40 cellular contexts compared by ENCODE assay signal in the genomic region with DNA sequence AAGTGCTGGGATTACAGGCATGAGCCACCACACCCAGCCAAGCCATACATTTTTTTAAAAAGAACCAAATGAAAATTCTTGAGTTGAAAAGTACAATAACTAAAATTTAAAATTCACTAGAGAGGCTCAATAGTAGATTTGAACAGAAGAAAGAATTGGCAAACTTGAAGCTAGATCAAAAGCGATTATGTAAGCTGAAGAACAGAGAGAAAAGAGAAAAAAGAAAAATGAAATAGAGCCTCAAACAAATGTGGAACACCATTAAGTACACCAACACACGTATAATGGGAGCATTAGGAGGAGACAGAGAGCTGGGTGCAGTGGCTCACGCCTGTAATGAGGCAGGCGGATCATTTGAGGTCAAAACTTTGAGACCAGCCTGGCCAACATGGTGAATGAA. TPM values are rescaled to one million over a fixed set of nuclear protein-coding genes. Genes with fewer than 3 reads are reported as not detected.
"Had no signal": no experiment of that assay in that cellular context is flagged by ENCODE, and none has a peak within 500 bp of the region (broad histone marks: within the 10 kb centered on the region; RNA-seq: fewer than 3 reads in every experiment).

No MANE protein-coding gene starts in this region.

- ATAC-seq: activated CD4-positive, CD25-positive, alpha-beta regulatory T cell treated with anti-CD3 and anti-CD28 coated beads, Interleukin-2, amount 50 U/mL, for 24 hours; activated CD8-positive, alpha-beta memory T cell treated with anti-CD3 and anti-CD28 coated beads, Interleukin-2, amount 10 ng/mL, durations not matched to agents 7 days and 5 days; activated CD8-positive, alpha-beta T cell treated with anti-CD3 and anti-CD28 coated beads for 36 hours; activated naive CD8-positive, alpha-beta T cell treated with anti-CD3 and anti-CD28 coated beads, Interleukin-2, amount 50 U/mL, for 24 hours; body of pancreas; gastrocnemius medialis; heart left ventricle; T-helper 17 cell had no signal

- H3K27ac ChIP-seq: adrenal gland, body of pancreas, coronary artery, dorsolateral prefrontal cortex, esophagus squamous epithelium, gastrocnemius medialis, heart left ventricle, WERI-Rb-1 had no signal

- H3K27ac Mint-ChIP-seq: activated B cell treated with CpG ODN at 0.5 μM for 24 hours; activated CD8-positive, alpha-beta memory T cell treated with anti-CD3 and anti-CD28 coated beads, Interleukin-2, amount 10 ng/mL, durations not matched to agents 7 days and 5 days; activated CD8-positive, alpha-beta T cell treated with anti-CD3 and anti-CD28 coated beads for 36 hours; activated naive CD4-positive, alpha-beta T cell treated with anti-CD3 and anti-CD28 coated beads for 36 hours; activated naive CD4-positive, alpha-beta T cell treated with anti-CD3 and anti-CD28 coated beads, Interleukin-2, amount 50 U/mL, for 24 hours; activated naive CD8-positive, alpha-beta T cell treated with anti-CD3 and anti-CD28 coated beads for 36 hours; activated naive CD8-positive, alpha-beta T cell treated with anti-CD3 and anti-CD28 coated beads, Interleukin-2, amount 50 U/mL, for 24 hours; activated T-helper 1 cell treated with anti-CD3 and anti-CD28 coated beads, Interleukin-12 subunit alpha, Interleukin-12 subunit beta, Interleukin-2, Interleukin-4 antibody, amounts not matched to agents 30 ng/mL and 10 ng/mL and 1 ng/mL, durations not matched to agents 14 hours and 24 hours and 36 hours; activated T-helper 2 cell treated with anti-CD3 and anti-CD28 coated beads, Interferon-gamma antibody, Interleukin-2, Interleukin-4, amounts not matched to agents 10 μg/mL and 5 μg/mL and 100 μg/mL, durations not matched to agents 14 hours and 24 hours and 36 hours; dendritic cell treated with granulocyte-macrophage colony-stimulating factor and Interleukin-4, amounts not matched to agents 40 ng/mL and 50 ng/mL, for 4 days; endodermal cell; T-helper 17 cell; T-helper 2 cell treated with Interferon-gamma antibody and Interleukin-4, amounts not matched to agents 5 μg/mL and 100 μg/mL, for 36 hours had no signal

- H3K4me1 Mint-ChIP-seq: activated B cell treated with CpG ODN at 0.5 μM for 24 hours; activated CD8-positive, alpha-beta memory T cell treated with anti-CD3 and anti-CD28 coated beads, Interleukin-2, amount 10 ng/mL, durations not matched to agents 7 days and 5 days; activated naive CD4-positive, alpha-beta T cell treated with anti-CD3 and anti-CD28 coated beads, Interleukin-2, amount 50 U/mL, for 24 hours; activated naive CD8-positive, alpha-beta T cell treated with anti-CD3 and anti-CD28 coated beads for 36 hours; activated naive CD8-positive, alpha-beta T cell treated with anti-CD3 and anti-CD28 coated beads, Interleukin-2, amount 50 U/mL, for 24 hours; endodermal cell had no signal

- H3K4me3 Mint-ChIP-seq: activated B cell treated with CpG ODN at 0.5 μM for 24 hours; activated CD8-positive, alpha-beta memory T cell treated with anti-CD3 and anti-CD28 coated beads, Interleukin-2, amount 10 ng/mL, durations not matched to agents 7 days and 5 days; activated CD8-positive, alpha-beta T cell treated with anti-CD3 and anti-CD28 coated beads for 36 hours; activated naive CD4-positive, alpha-beta T cell treated with anti-CD3 and anti-CD28 coated beads for 36 hours; activated naive CD4-positive, alpha-beta T cell treated with anti-CD3 and anti-CD28 coated beads, Interleukin-2, amount 50 U/mL, for 24 hours; activated naive CD8-positive, alpha-beta T cell treated with anti-CD3 and anti-CD28 coated beads for 36 hours; activated naive CD8-positive, alpha-beta T cell treated with anti-CD3 and anti-CD28 coated beads, Interleukin-2, amount 50 U/mL, for 24 hours; activated T-helper 1 cell treated with anti-CD3 and anti-CD28 coated beads, Interleukin-12 subunit alpha, Interleukin-12 subunit beta, Interleukin-2, Interleukin-4 antibody, amounts not matched to agents 30 ng/mL and 10 ng/mL and 1 ng/mL, durations not matched to agents 14 hours and 24 hours and 36 hours; dendritic cell treated with granulocyte-macrophage colony-stimulating factor and Interleukin-4, amounts not matched to agents 40 ng/mL and 50 ng/mL, for 4 days; endodermal cell; T-helper 17 cell; T-helper 2 cell treated with Interferon-gamma antibody and Interleukin-4, amounts not matched to agents 5 μg/mL and 100 μg/mL, for 36 hours had no signal

- DNase-seq: activated B cell treated with CpG ODN at 0.5 μM for 24 hours; activated CD4-positive, alpha-beta T cell treated with anti-CD3 and anti-CD28 coated beads for 48 hours; activated CD4-positive, alpha-beta T cell treated with anti-CD3 and anti-CD28 coated beads, Interleukin-2, amount 50 U/mL, for 1 hour; activated CD4-positive, alpha-beta T cell treated with anti-CD3 and anti-CD28 coated beads, Interleukin-2, amount 50 U/mL, for 48 hours; activated CD8-positive, alpha-beta memory T cell treated with anti-CD3 and anti-CD28 coated beads, Interleukin-2, amount 10 ng/mL, durations not matched to agents 7 days and 5 days; activated CD8-positive, alpha-beta memory T cell treated with anti-CD3 and anti-CD28 coated beads, Interleukin-2, amount 50 U/mL, for 4 hours; activated CD8-positive, alpha-beta T cell treated with anti-CD3 and anti-CD28 coated beads for 36 hours; activated effector memory CD4-positive, alpha-beta T cell treated with anti-CD3 and anti-CD28 coated beads, Interleukin-2, amount 50 U/mL, for 16 hours; activated naive CD4-positive, alpha-beta T cell treated with anti-CD3 and anti-CD28 coated beads for 36 hours; activated naive CD8-positive, alpha-beta T cell treated with anti-CD3 and anti-CD28 coated beads for 36 hours; activated naive CD8-positive, alpha-beta T cell treated with anti-CD3 and anti-CD28 coated beads, Interleukin-2, amount 50 U/mL, for 24 hours; activated T-cell treated with anti-CD3 and anti-CD28 coated beads, Interleukin-2, amount 50 U/mL, for 1 hour; activated T-cell treated with anti-CD3 and anti-CD28 coated beads, Interleukin-2, amount 50 U/mL, for 48 hours; adrenal gland; amygdala; body of pancreas; central memory CD4-positive, alpha-beta T cell; cerebellar nuclear complex; dorsolateral prefrontal cortex; effector memory CD4-positive, alpha-beta T cell; endodermal cell; esophagus squamous epithelium; foreskin fibroblast; gastrocnemius medialis; glutamatergic neuron; heart left ventricle; T-helper 1 cell; T-helper 17 cell; T1000; WERI-Rb-1 had no signal

- H3K4me1 ChIP-seq: adrenal gland, body of pancreas, gastrocnemius medialis, heart left ventricle had no signal

- H3K9me3 Mint-ChIP-seq: dendritic cell treated with granulocyte-macrophage colony-stimulating factor and Interleukin-4, amounts not matched to agents 40 ng/mL and 50 ng/mL, for 4 days had no signal

- H3K4me3 ChIP-seq: adrenal gland, body of pancreas, coronary artery, dorsolateral prefrontal cortex, esophagus squamous epithelium, gastrocnemius medialis, heart left ventricle had no signal

- H3K9me3 ChIP-seq: adrenal gland, gastrocnemius medialis had no signal

- H3K27me3 Mint-ChIP-seq: activated CD8-positive, alpha-beta T cell treated with anti-CD3 and anti-CD28 coated beads for 36 hours; activated naive CD4-positive, alpha-beta T cell treated with anti-CD3 and anti-CD28 coated beads, Interleukin-2, amount 50 U/mL, for 24 hours; activated naive CD8-positive, alpha-beta T cell treated with anti-CD3 and anti-CD28 coated beads, Interleukin-2, amount 50 U/mL, for 24 hours; T-helper 17 cell had no signal

- H3K36me3 ChIP-seq: adrenal gland, esophagus squamous epithelium, gastrocnemius medialis, heart left ventricle, WERI-Rb-1 had no signal

RNA-seq across cellular contexts. Expression of gene C20orf173, which starts 43.4 kb away (rescaled TPM):
- total RNA-seq: activated B cell treated with CpG ODN at 0.5 μM for 24 hours; activated CD8-positive, alpha-beta memory T cell treated with anti-CD3 and anti-CD28 coated beads for 36 hours; activated CD8-positive, alpha-beta memory T cell treated with anti-CD3 and anti-CD28 coated beads, Interleukin-2, amount 10 ng/mL, durations not matched to agents 7 days and 5 days; activated CD8-positive, alpha-beta T cell treated with anti-CD3 and anti-CD28 coated beads for 36 hours; activated naive CD4-positive, alpha-beta T cell treated with anti-CD3 and anti-CD28 coated beads for 36 hours; activated naive CD8-positive, alpha-beta T cell treated with anti-CD3 and anti-CD28 coated beads for 36 hours; activated T-helper 1 cell treated with anti-CD3 and anti-CD28 coated beads, Interleukin-12 subunit alpha, Interleukin-12 subunit beta, Interleukin-2, Interleukin-4 antibody, amounts not matched to agents 30 ng/mL and 10 ng/mL and 1 ng/mL, durations not matched to agents 14 hours and 24 hours and 36 hours; activated T-helper 2 cell treated with anti-CD3 and anti-CD28 coated beads, Interferon-gamma antibody, Interleukin-2, Interleukin-4, amounts not matched to agents 10 μg/mL and 5 μg/mL and 100 μg/mL, durations not matched to agents 14 hours and 24 hours and 36 hours; adrenal gland; aorta; body of pancreas; dorsolateral prefrontal cortex; endodermal cell; esophagus squamous epithelium; fibroblast of lung; gastrocnemius medialis; heart left ventricle; T-helper 17 cell had no signal
